Comparison of ENCODE assay signal across 23 cellular contexts in the genomic region with DNA sequence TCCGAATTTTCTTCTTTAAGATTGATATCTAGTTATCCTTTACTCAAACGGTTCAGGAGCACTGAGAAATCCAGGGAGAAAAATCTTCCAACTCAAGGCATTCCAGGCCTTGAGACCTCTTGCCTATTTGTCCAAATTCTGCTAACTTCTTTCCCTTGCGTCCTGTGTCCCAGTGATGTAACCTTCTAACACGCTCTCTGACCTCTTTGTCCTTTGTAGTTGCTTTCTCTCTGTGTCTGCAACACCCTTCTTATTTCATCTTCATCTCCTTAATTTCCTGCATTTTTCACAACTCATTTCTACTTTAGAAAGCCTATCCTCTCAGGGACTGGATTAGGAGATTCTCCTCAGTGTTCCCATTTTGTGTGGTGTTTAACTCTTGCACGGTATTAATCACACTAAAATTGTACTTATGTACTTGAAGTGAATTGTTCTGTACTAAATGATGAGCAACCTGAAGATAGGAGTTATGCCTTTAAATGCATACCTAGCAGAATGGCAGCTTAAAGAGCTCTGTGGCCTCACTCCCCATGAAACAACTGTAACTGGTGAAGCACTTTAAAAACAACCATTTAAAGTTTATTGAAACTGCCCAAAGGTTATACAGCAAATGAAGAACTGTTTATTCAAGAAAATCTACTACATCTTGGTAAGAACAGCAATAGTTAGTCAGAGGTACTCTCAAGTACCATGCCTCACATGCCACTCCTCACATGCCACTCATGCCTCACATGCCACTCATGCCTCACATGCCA. TPM values are rescaled to one million over a fixed set of nuclear protein-coding genes. Genes with fewer than 3 reads are reported as not detected.
A peak's percentile ranks its signal among the peaks of the same experiment; 100 is the strongest.
DNase-seq lines count a peak whose midpoint lies in the region; TF ChIP-seq lines count a peak whose summit lies in the region.
"Had no signal": no experiment of that assay in that cellular context is flagged by ENCODE, and none has a peak within 500 bp of the region (broad histone marks: within the 10 kb centered on the region; RNA-seq: fewer than 3 reads in every experiment).

No MANE protein-coding gene starts in this region.

- no peak for TF ChIP-seq CTCF in MCF 10A (IDR thresholded peaks at IDR 0.05; ENCODE audit: unreplicated experiment)
- TF ChIP-seq CTCF in breast epithelium (IDR thresholded peaks at IDR 0.05), result no peak
- TF ChIP-seq CTCF in fibroblast of mammary gland (conservative IDR thresholded peaks at IDR 0.05; ENCODE audit: control insufficient read depth, insufficient read depth, low read depth, low read length), result no peak
- no peak for TF ChIP-seq CTCF in thyroid gland (IDR thresholded peaks at IDR 0.05)

- H3K4me3 ChIP-seq in breast epithelium, result no peak overlapping the region
- H3K4me3 ChIP-seq in SJSA1, result no peak overlapping the region
- H3K4me3 ChIP-seq in fibroblast of mammary gland (ENCODE audit: control insufficient read depth, low read depth, low read length), result no peak overlapping the region
- H3K4me3 ChIP-seq in thyroid gland (replicated peaks in 1 of 3), result no peak overlapping the region
- no peak overlapping the region for H3K4me3 ChIP-seq in MG63
- H3K4me3 ChIP-seq: heart right ventricle, upper lobe of left lung had no signal

- no TSS peak for BruUV-seq in MCF 10A (replicated peaks; lab: Mats Ljungman, UMichigan)

- no peak for DNase-seq in MCF 10A (ENCODE audit: unreplicated experiment)
- no peak for DNase-seq in breast epithelium (ENCODE audit: low spot score in 2 of 2)
- DNase-seq in SJSA1 (ENCODE audit: low read depth in 1 of 2, low spot score in 2 of 2), result peak in 1 of 2 experiments; percentile 31
- DNase-seq in fibroblast of mammary gland (ENCODE audit: low read depth), result peak; percentile 43
- DNase-seq in thyroid gland, result no peak
- DNase-seq in immature natural killer cell, result no peak
- DNase-seq in stimulated activated CD4-positive, alpha-beta T cell treated with anti-CD3 and anti-CD28 coated beads, Interleukin-4, amount 100 ng/mL, for 24 hours, result no peak
- DNase-seq in MG63, result no peak
- DNase-seq: activated CD4-positive, alpha-beta T cell treated with anti-CD3 and anti-CD28 coated beads for 1 hour; activated CD8-positive, alpha-beta memory T cell treated with anti-CD3 and anti-CD28 coated beads, Interleukin-2, amount 50 U/mL, for 4 hours; heart right ventricle; Kasumi-1; left colon; naive thymus-derived CD8-positive, alpha-beta T cell; NCI-H1694 treated with DMSO at 0.1 percent for 48 hours; NCI-H524; retina; stimulated activated CD4-positive, alpha-beta T cell treated with anti-CD3 and anti-CD28 coated beads, Interleukin-2, amount 100 ng/mL, for 24 hours; stimulated activated CD8-positive, alpha-beta memory T cell treated with anti-CD3 and anti-CD28 coated beads, Interleukin-4, amount 100 ng/mL, for 48 hours; upper lobe of left lung had no signal

- no peaks in the 10 kb centered on the region for H3K9me3 ChIP-seq in breast epithelium
- H3K9me3 ChIP-seq in SJSA1 (replicated peaks), result peaks cover 24% of the 10 kb centered on the region
- H3K9me3 ChIP-seq in thyroid gland, result no peaks in the 10 kb centered on the region
- H3K9me3 ChIP-seq in MG63, result no peaks in the 10 kb centered on the region
- H3K9me3 ChIP-seq: heart right ventricle, upper lobe of left lung had no signal

- peaks cover 20% of the 10 kb centered on the region for H3K36me3 Mint-ChIP-seq in MCF 10A (ENCODE audit: insufficient read depth, unreplicated experiment)
- peaks cover 0 to 3% (median 0%) of the 10 kb centered on the region in 3 donors for H3K36me3 Mint-ChIP-seq in immature natural killer cell
- H3K36me3 Mint-ChIP-seq: naive thymus-derived CD8-positive, alpha-beta T cell had no signal

- peaks cover 12% of the 10 kb centered on the region for H3K4me1 Mint-ChIP-seq in MCF 10A (ENCODE audit: insufficient read depth, unreplicated experiment)
- H3K4me1 Mint-ChIP-seq in immature natural killer cell, result peaks cover 5 to 17% of the 10 kb centered on the region in 2 donors

- H3K36me3 ChIP-seq in breast epithelium (no peaks in the 10 kb centered on the region), SJSA1 (peaks cover 34% of the 10 kb centered on the region), thyroid gland (no peaks in the 10 kb centered on the region), MG63 (peaks cover 4% of the 10 kb centered on the region; the same call in 1 of the 2 replicates)
- H3K36me3 ChIP-seq: heart right ventricle, upper lobe of left lung had no signal

- H3K4me1 ChIP-seq in breast epithelium (no peaks in the 10 kb centered on the region), SJSA1 (replicated peaks) (peaks cover 37% of the 10 kb centered on the region), thyroid gland (peaks cover 9 to 16% of the 10 kb centered on the region in 2 donors)

- no peaks in the 10 kb centered on the region for H3K27me3 Mint-ChIP-seq in MCF 10A (ENCODE audit: insufficient read depth, unreplicated experiment)
- peaks cover 6 to 16% (median 8%) of the 10 kb centered on the region in 3 donors for H3K27me3 Mint-ChIP-seq in immature natural killer cell (ENCODE audit: low read depth in 3 of 3)

- 76 to 79% methylated on average over 5 of the region's 5 CpGs for WGBS in thyroid gland, 2 donors

- POLR2A ChIA-PET in MCF 10A (lab: Yijun Ruan, JAX), result interaction anchor here (1.0 to 10.2 kb wide), 3 partner anchors 8 to 230 kb away, joined by 3 to 158 read pairs (median 3); a partner anchor contains a TSS

- H3K4me3 Mint-ChIP-seq in MCF 10A (ENCODE audit: unreplicated experiment) (no peak overlapping the region), immature natural killer cell (no peak overlapping the region)
- H3K4me3 Mint-ChIP-seq: naive thymus-derived CD8-positive, alpha-beta T cell had no signal

- no peak overlapping the region for H3K27ac ChIP-seq in breast epithelium
- peak overlapping the region; percentile 94 for H3K27ac ChIP-seq in SJSA1
- H3K27ac ChIP-seq in thyroid gland, result peak overlapping the region; percentile 54 to 79 (median 65)
- H3K27ac ChIP-seq: upper lobe of left lung had no signal

- intact Hi-C loops in MCF 10A (cut with micrococcal nuclease) (loop anchor here (5.0 kb wide), 2 partner anchors 82 to 283 kb away; no protein-coding TSS in a partner anchor), breast epithelium (cut with DNase I; ENCODE audit: low total_unique reads) (no loop called here), thyroid gland (cut with DNase I) (no loop called here)

- H3K27me3 ChIP-seq in breast epithelium (no peaks in the 10 kb centered on the region), SJSA1 (replicated peaks) (no peaks in the 10 kb centered on the region), thyroid gland (no peaks in the 10 kb centered on the region), MG63 (no peaks in the 10 kb centered on the region)
- H3K27me3 ChIP-seq: heart right ventricle, upper lobe of left lung had no signal

- H3K9me3 Mint-ChIP-seq in MCF 10A (ENCODE audit: unreplicated experiment), result peaks cover 14% of the 10 kb centered on the region
- no peaks in the 10 kb centered on the region for H3K9me3 Mint-ChIP-seq in immature natural killer cell
- H3K9me3 Mint-ChIP-seq: activated naive CD4-positive, alpha-beta T cell treated with anti-CD3 and anti-CD28 coated beads, Interleukin-2, amount 50 U/mL, for 72 hours; naive thymus-derived CD8-positive, alpha-beta T cell had no signal

- CTCF ChIA-PET in MCF 10A (lab: Yijun Ruan, JAX), result no interaction called here

- TF ChIP-seq POLR2A in breast epithelium (IDR thresholded peaks at IDR 0.05) (no peak), thyroid gland (IDR thresholded peaks at IDR 0.05) (no peak)

- peak overlapping the region; percentile 67 for H3K27ac Mint-ChIP-seq in MCF 10A (ENCODE audit: low read depth, unreplicated experiment)
- no peak overlapping the region for H3K27ac Mint-ChIP-seq in immature natural killer cell

RNA-seq across cellular contexts. Expression of a gene that starts 7.4 kb away (rescaled TPM):
- total RNA-seq in MCF 10A (2022) (18.4 and 21.0 TPM in 2 replicates), breast epithelium (1 to 10 TPM; 4.6 to 9.1 (median 7.2) TPM), thyroid gland (1 to 10 TPM; 4.8 to 8.9 (median 6.8) TPM)
- total RNA-seq in SJSA1 (2014; rRNA removed; shearing (Covaris generic)), result 21.4 and 25.4 TPM in 2 replicates
- polyA plus RNA-seq in immature natural killer cell, result 1 to 10 TPM; 2.0 to 4.0 (median 3.4) TPM
- 10.8 and 11.0 TPM in 2 replicates for total RNA-seq in MG63 (2014; rRNA removed; shearing (Covaris generic); ENCODE audit: low replicate concordance)

RNA-seq across cellular contexts. Expression of a gene that starts 57.7 kb away (rescaled TPM):
- total RNA-seq in MCF 10A (2022), result 0.25 TPM in 1 of 2 replicates, not detected in the other
- total RNA-seq in breast epithelium, result under 1 TPM in 2 of 3 donors, not detected in 1; under 0.01 TPM
- total RNA-seq in SJSA1 (2014; rRNA removed; shearing (Covaris generic)), result 0.18 and 0.31 TPM in 2 replicates
- 1 to 10 TPM in 1 of 4 donors, under 1 TPM in 2, not detected in 1; 0.29 to 1.8 (median 0.56) TPM for total RNA-seq in thyroid gland
- polyA plus RNA-seq in immature natural killer cell, result not detected
- under 0.01 TPM in 1 of 2 replicates, not detected in the other for total RNA-seq in MG63 (2014; rRNA removed; shearing (Covaris generic); ENCODE audit: low replicate concordance)
- total RNA-seq: A172; activated naive CD4-positive, alpha-beta T cell treated with anti-CD3 and anti-CD28 coated beads, Interleukin-2, amount 50 U/mL, for 72 hours; left colon; naive thymus-derived CD8-positive, alpha-beta T cell; T-helper 1 cell treated with Interleukin-12 subunit alpha and Interleukin-12 subunit beta and Interleukin-4 antibody, amounts not matched to agents 30 ng/mL and 1 ng/mL, for 36 hours had no signal
- polyA plus RNA-seq: naive thymus-derived CD8-positive, alpha-beta T cell had no signal

RNA-seq across cellular contexts. Expression of a gene that starts 59.5 kb away (rescaled TPM):
- total RNA-seq in MCF 10A (2022) (193 and 202 TPM in 2 replicates), breast epithelium (100 to 1,000 TPM in 1 of 3 donors, 10 to 100 TPM in 2; 64.8 to 104 (median 92.3) TPM), thyroid gland (100 to 1,000 TPM; 137 to 295 (median 158) TPM)
- total RNA-seq in SJSA1 (2014; rRNA removed; shearing (Covaris generic)), result 162 and 227 TPM in 2 replicates
- polyA plus RNA-seq in immature natural killer cell, result 10 to 100 TPM; 28.7 to 62.2 (median 34.3) TPM
- total RNA-seq in MG63 (2014; rRNA removed; shearing (Covaris generic); ENCODE audit: low replicate concordance), result 58.5 and 77.4 TPM in 2 replicates

Comparison
In these comparisons a context has a peak if more than half of its experiments do, and no peak if none do; other contexts are left out.
1. H3K27ac ChIP-seq: peak in SJSA1 (single experiment) and thyroid gland (3 of 3); none in breast epithelium (0 of 2).